ENCODE assay signal across 16 cellular contexts in the genomic region with DNA sequence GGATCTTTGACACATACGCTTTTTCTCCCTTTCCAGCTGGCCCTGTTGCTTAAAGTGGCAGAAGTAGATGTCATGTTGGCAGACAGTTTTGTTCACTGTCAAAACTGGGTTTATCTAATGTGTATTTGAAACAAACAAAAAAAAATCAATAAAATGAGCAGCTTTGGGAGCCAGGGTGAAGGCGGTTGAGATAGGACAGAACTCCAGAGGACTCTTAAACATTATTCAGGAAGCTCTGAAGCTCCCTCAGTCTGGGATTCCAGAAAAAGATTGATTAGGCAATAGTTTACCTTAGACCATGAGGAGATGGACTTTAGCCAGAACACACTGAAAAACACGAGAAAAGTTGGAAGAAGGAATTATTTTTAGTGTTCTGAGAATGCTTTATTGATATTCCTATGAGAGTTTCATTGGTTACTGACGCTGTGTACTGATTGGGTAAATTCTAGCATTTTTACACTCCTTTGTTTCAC.
DNase-seq lines count a peak whose midpoint lies in the region; ATAC-seq and TF ChIP-seq lines count a peak whose summit lies in the region.
"Had no signal": no experiment of that assay in that cellular context is flagged by ENCODE, and none has a peak within 500 bp of the region (broad histone marks: within the 10 kb centered on the region; RNA-seq: fewer than 3 reads in every experiment).

No MANE protein-coding gene starts in this region.

- 69% methylated on average over 4 of the region's 4 CpGs for WGBS in hepatocyte (ENCODE audit: low lambda C conversion rate, missing lambda C conversion rate)
- WGBS in liver, result 29% methylated on average over 4 of the region's 4 CpGs

- H2AFZ ChIP-seq in MM.1S (ENCODE audit: low read length) (no peak overlapping the region), hepatocyte (no peak overlapping the region)
- H2AFZ ChIP-seq: GM23248 had no signal

- H3K79me2 ChIP-seq in MM.1S (ENCODE audit: low read length) (peaks cover 97% of the 10 kb centered on the region), hepatocyte (no peaks in the 10 kb centered on the region)

- H3K36me3 ChIP-seq in MM.1S (replicated peaks; ENCODE audit: insufficient read depth, low read length) (no peaks in the 10 kb centered on the region; the same call in 1 of the 2 replicates), hepatocyte (replicated peaks; ENCODE audit: insufficient read depth, low read depth) (no peaks in the 10 kb centered on the region), liver (ENCODE audit: control insufficient read depth in 4 of 4, insufficient read depth in 3 of 4, low read depth in 1 of 4, low read length in 3 of 4) (no peaks in the 10 kb centered on the region)
- H3K36me3 ChIP-seq: BE2C, HAP-1 had no signal

- peak; percentile 38 to 55 for TF ChIP-seq RAD21 in liver (IDR thresholded peaks at IDR 0.05)

- DNase-seq in MM.1S (no peak), hepatocyte (ENCODE audit: low spot score) (no peak), sciatic nerve (ENCODE audit: low spot score) (no peak), activated gamma-delta T cell treated with Interleukin-2 at 50 U/mL for 16 hours (no peak), islet precursor cell (no peak), substantia nigra (lab: John Stamatoyannopoulos, UW) (no peak)
- DNase-seq: ACHN; BE2C; C1 segment of cervical spinal cord; Calu3; CD4-positive, alpha-beta T cell; DMS79 treated with DMSO at 0.1 percent for 48 hours; GM23248 had no signal

- no peaks in the 10 kb centered on the region for H3K9me2 ChIP-seq in MM.1S (replicated peaks; ENCODE audit: insufficient read depth, low read length)
- no peaks in the 10 kb centered on the region for H3K9me2 ChIP-seq in hepatocyte (replicated peaks; ENCODE audit: insufficient read depth)

- peak; percentile 74 for ATAC-seq in sciatic nerve
- ATAC-seq: GM12878 had no signal

- H3F3A ChIP-seq in MM.1S (ENCODE audit: insufficient read depth, low read length), result peaks cover 82% of the 10 kb centered on the region

- H3K4me3 ChIP-seq in MM.1S (ENCODE audit: low read length), result peak overlapping the region; percentile 52
- H3K4me3 ChIP-seq in hepatocyte, result no peak overlapping the region
- no peak overlapping the region for H3K4me3 ChIP-seq in liver (ENCODE audit: low read depth in 1 of 3, low read length in 3 of 3)
- H3K4me3 ChIP-seq: GM12878, GM23248, HAP-1 had no signal

- peaks cover 14% of the 10 kb centered on the region; the same call in 1 of the 2 replicates for H3K4me1 ChIP-seq in MM.1S (ENCODE audit: low read length)
- peaks cover 20% of the 10 kb centered on the region for H3K4me1 ChIP-seq in hepatocyte (ENCODE audit: insufficient read depth)
- H3K4me1 ChIP-seq in liver (ENCODE audit: control insufficient read depth in 4 of 4, insufficient read depth in 4 of 4, low read length in 3 of 4), result peaks cover 5 to 16% (median 9%) of the 10 kb centered on the region in 4 donors
- H3K4me1 ChIP-seq: BE2C, HAP-1 had no signal

- H3K9me3 ChIP-seq in MM.1S (replicated peaks; ENCODE audit: insufficient read depth, low read length) (no peaks in the 10 kb centered on the region), hepatocyte (ENCODE audit: low read depth) (no peaks in the 10 kb centered on the region), liver (ENCODE audit: control insufficient read depth in 4 of 4, low read length in 3 of 4) (no peaks in the 10 kb centered on the region)
- H3K9me3 ChIP-seq: BE2C, HAP-1 had no signal

- H3K9ac ChIP-seq in MM.1S (ENCODE audit: low read length) (peak overlapping the region; percentile 46; the same call in 1 of the 2 replicates), liver (ENCODE audit: low read depth in 1 of 2, low read length in 2 of 2) (no peak overlapping the region)
- H3K9ac ChIP-seq: GM23248 had no signal

- H3K4me2 ChIP-seq in MM.1S (ENCODE audit: low read depth, low read length), result peak overlapping the region; percentile 74
- H3K4me2 ChIP-seq in hepatocyte, result peak overlapping the region; percentile 40

- TF ChIP-seq CTCF in MM.1S (IDR thresholded peaks at IDR 0.05; ENCODE audit: low read length) (no peak), hepatocyte (IDR thresholded peaks at IDR 0.05; ENCODE audit: poor library complexity) (no peak), liver (IDR thresholded peaks at IDR 0.05; ENCODE audit: low read depth, low read length, missing input control) (no peak)

- peaks cover 89% of the 10 kb centered on the region for H4K20me1 ChIP-seq in MM.1S (ENCODE audit: insufficient read depth, low read length)
- no peaks in the 10 kb centered on the region for H4K20me1 ChIP-seq in hepatocyte (ENCODE audit: insufficient read depth, poor library complexity, severe bottlenecking)

- H3K27ac ChIP-seq in MM.1S (ENCODE audit: low read length) (peak overlapping the region; percentile 50; the same call in 1 of the 2 replicates), hepatocyte (peak overlapping the region; percentile 75), liver (ENCODE audit: low read depth in 1 of 2, low read length in 2 of 2) (peak overlapping the region; percentile 2 to 41), substantia nigra (ENCODE audit: low read depth, low read length, poor library complexity, severe bottlenecking) (no peak overlapping the region)
- H3K27ac ChIP-seq: GM23248 had no signal

- intact Hi-C loops in sciatic nerve (cut with DNase I), result no loop called here

- H3K27me3 ChIP-seq in MM.1S (replicated peaks; ENCODE audit: insufficient read depth, low read length) (no peaks in the 10 kb centered on the region), hepatocyte (no peaks in the 10 kb centered on the region), liver (ENCODE audit: control insufficient read depth in 4 of 4, insufficient read depth in 4 of 4, low read length in 3 of 4) (no peaks in the 10 kb centered on the region)
- H3K27me3 ChIP-seq: BE2C had no signal

TF ChIP-seq in liver, 16 proteins besides CTCF, POLR2A, EP300 and RAD21:
- TF ChIP-seq FOXA2 (IDR thresholded peaks at IDR 0.05), result no peak
- TF ChIP-seq RXRA (IDR thresholded peaks at IDR 0.05), result peak; percentile 30 to 62
- TF ChIP-seq NR2F2 (IDR thresholded peaks at IDR 0.05), result no peak
- TF ChIP-seq YY1 (IDR thresholded peaks at IDR 0.05), result peak; percentile 67
- peak; percentile 11 for TF ChIP-seq HNF4G (IDR thresholded peaks at IDR 0.05)
- no peak for TF ChIP-seq GABPA (IDR thresholded peaks at IDR 0.05 in 1 of 2, conservative IDR thresholded peaks at IDR 0.05 in 1 of 2)
- no peak for TF ChIP-seq TAF1 (conservative IDR thresholded peaks at IDR 0.05)
- TF ChIP-seq, protein P1, sequence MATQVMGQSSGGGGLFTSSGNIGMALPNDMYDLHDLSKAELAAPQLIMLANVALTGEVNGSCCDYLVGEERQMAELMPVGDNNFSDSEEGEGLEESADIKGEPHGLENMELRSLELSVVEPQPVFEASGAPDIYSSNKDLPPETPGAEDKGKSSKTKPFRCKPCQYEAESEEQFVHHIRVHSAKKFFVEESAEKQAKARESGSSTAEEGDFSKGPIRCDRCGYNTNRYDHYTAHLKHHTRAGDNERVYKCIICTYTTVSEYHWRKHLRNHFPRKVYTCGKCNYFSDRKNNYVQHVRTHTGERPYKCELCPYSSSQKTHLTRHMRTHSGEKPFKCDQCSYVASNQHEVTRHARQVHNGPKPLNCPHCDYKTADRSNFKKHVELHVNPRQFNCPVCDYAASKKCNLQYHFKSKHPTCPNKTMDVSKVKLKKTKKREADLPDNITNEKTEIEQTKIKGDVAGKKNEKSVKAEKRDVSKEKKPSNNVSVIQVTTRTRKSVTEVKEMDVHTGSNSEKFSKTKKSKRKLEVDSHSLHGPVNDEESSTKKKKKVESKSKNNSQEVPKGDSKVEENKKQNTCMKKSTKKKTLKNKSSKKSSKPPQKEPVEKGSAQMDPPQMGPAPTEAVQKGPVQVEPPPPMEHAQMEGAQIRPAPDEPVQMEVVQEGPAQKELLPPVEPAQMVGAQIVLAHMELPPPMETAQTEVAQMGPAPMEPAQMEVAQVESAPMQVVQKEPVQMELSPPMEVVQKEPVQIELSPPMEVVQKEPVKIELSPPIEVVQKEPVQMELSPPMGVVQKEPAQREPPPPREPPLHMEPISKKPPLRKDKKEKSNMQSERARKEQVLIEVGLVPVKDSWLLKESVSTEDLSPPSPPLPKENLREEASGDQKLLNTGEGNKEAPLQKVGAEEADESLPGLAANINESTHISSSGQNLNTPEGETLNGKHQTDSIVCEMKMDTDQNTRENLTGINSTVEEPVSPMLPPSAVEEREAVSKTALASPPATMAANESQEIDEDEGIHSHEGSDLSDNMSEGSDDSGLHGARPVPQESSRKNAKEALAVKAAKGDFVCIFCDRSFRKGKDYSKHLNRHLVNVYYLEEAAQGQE (IDR thresholded peaks at IDR 0.05), result peak; percentile 19
- TF ChIP-seq JUND (IDR thresholded peaks at IDR 0.05), result peak in 1 of 2 donors; percentile 75
- no peak for TF ChIP-seq EGR1 (IDR thresholded peaks at IDR 0.05; ENCODE audit: low read depth in 2 of 2)
- no peak for TF ChIP-seq ATF3 (IDR thresholded peaks at IDR 0.05)
- peak; percentile 69 to 75 for TF ChIP-seq HNF4A (conservative IDR thresholded peaks at IDR 0.05)
- no peak for TF ChIP-seq FOXA1 (IDR thresholded peaks at IDR 0.05)
- TF ChIP-seq SP1 (IDR thresholded peaks at IDR 0.05), result peak; percentile 52
- TF ChIP-seq ZBTB33 (IDR thresholded peaks at IDR 0.05), result peak; percentile 49
- TF ChIP-seq, protein P2, sequence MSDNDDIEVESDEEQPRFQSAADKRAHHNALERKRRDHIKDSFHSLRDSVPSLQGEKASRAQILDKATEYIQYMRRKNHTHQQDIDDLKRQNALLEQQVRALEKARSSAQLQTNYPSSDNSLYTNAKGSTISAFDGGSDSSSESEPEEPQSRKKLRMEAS (IDR thresholded peaks at IDR 0.05), result peak; percentile 55
